Comparison of ENCODE assay signal across 18 cellular contexts in genomic region chr20:21232546-21233280, GRCh38.
"Had no signal": no experiment of that assay in that cellular context is flagged by ENCODE, and none has a peak within 500 bp of the region (broad histone marks: within the 10 kb centered on the region; RNA-seq: fewer than 3 reads in every experiment).

No MANE protein-coding gene starts in this region.

- H3K36me3 ChIP-seq: ovary, thyroid gland had no signal

- H3K9me3 ChIP-seq: gastroesophageal sphincter, ovary, thyroid gland, vagina had no signal

- H3K27ac ChIP-seq: epithelial cell of prostate, gastroesophageal sphincter, ovary, vagina had no signal

- DNase-seq: activated CD4-positive, CD25-positive, alpha-beta regulatory T cell treated with anti-CD3 and anti-CD28 coated beads, Interleukin-2, amount 50 U/mL, for 72 hours; activated CD8-positive, alpha-beta memory T cell treated with anti-CD3 and anti-CD28 coated beads, Interleukin-2, amount 50 U/mL, for 4 hours; activated CD8-positive, alpha-beta T cell treated with anti-CD3 and anti-CD28 coated beads for 36 hours; activated naive CD8-positive, alpha-beta T cell treated with anti-CD3 and anti-CD28 coated beads, Interleukin-2, amount 10 ng/mL, durations not matched to agents 7 days and 5 days; activated T-cell treated with anti-CD3 and anti-CD28 coated beads, Interleukin-2, amount 50 U/mL, for 72 hours; cortex of kidney; effector memory CD4-positive, alpha-beta T cell; kidney; left ventricle myocardium superior; ovary; stimulated activated CD4-positive, alpha-beta T cell treated with anti-CD3 and anti-CD28 coated beads, Interleukin-2, amount 100 ng/mL, for 48 hours; stimulated activated CD8-positive, alpha-beta memory T cell treated with anti-CD3 and anti-CD28 coated beads, Interleukin-4, amount 100 ng/mL, for 48 hours; stimulated activated naive CD8-positive, alpha-beta T cell treated with anti-CD3 and anti-CD28 coated beads, Interleukin-15, Interleukin-2, amounts not matched to agents 100 U/mL and 50 U/mL, for 24 hours; T-helper 9 cell; thyroid gland had no signal

- H3K27me3 ChIP-seq: gastroesophageal sphincter, ovary, thyroid gland, vagina had no signal

- H3K4me1 ChIP-seq: vagina had no signal

- ATAC-seq: activated CD8-positive, alpha-beta T cell treated with anti-CD3 and anti-CD28 coated beads for 36 hours; activated T-cell treated with anti-CD3 and anti-CD28 coated beads, Interleukin-2, amount 50 U/mL, for 72 hours; gastroesophageal sphincter; left ventricle myocardium superior; stimulated activated naive CD8-positive, alpha-beta T cell treated with anti-CD3 and anti-CD28 coated beads, Interleukin-15, Interleukin-2, amounts not matched to agents 100 U/mL and 50 U/mL, for 24 hours had no signal

- H3K4me3 ChIP-seq: gastroesophageal sphincter, ovary, thyroid gland, vagina had no signal
